ENCODE assay signal across 8 cellular contexts in genomic region chr19:35673121-35673804, GRCh38. TPM values are rescaled to one million over a fixed set of nuclear protein-coding genes. Genes with fewer than 3 reads are reported as not detected.
DNase-seq lines count a peak whose midpoint lies in the region; ATAC-seq and TF ChIP-seq lines count a peak whose summit lies in the region.

No MANE protein-coding gene starts in this region.

- H3K9ac ChIP-seq in NT2/D1 (ENCODE audit: insufficient read length, low read depth) = peak overlapping the region; percentile 70

- no peak for ATAC-seq in HG03342 (IDR thresholded peaks at IDR 0.05; ENCODE audit: unreplicated experiment)

- no peaks in the 10 kb centered on the region for H3K79me2 ChIP-seq in OCI-LY7 (ENCODE audit: insufficient read depth, low read depth, low read length)

- H3K27me3 ChIP-seq in NT2/D1 (ENCODE audit: insufficient read depth, insufficient read length) (no peaks in the 10 kb centered on the region), left ventricle myocardium inferior (ENCODE audit: low read depth) (peaks cover 66% of the 10 kb centered on the region)

- H3K9me3 ChIP-seq in NT2/D1 (ENCODE audit: insufficient read depth, low read length) = no peaks in the 10 kb centered on the region
- H3K9me3 ChIP-seq in left ventricle myocardium inferior (replicated peaks) = no peaks in the 10 kb centered on the region
- H3K9me3 ChIP-seq in OCI-LY7 (ENCODE audit: low read length) = no peaks in the 10 kb centered on the region

- no peak overlapping the region for H3K27ac ChIP-seq in left ventricle myocardium inferior (replicated peaks)
- no peak overlapping the region for H3K27ac ChIP-seq in OCI-LY7 (ENCODE audit: low read depth, low read length, poor library complexity, severe bottlenecking)

- DNase-seq in NT2/D1 (ENCODE audit: low read depth, low spot score) (no peak), left ventricle myocardium inferior (peak; percentile 33), pons (ENCODE audit: low spot score) (no peak), OCI-LY7 (ENCODE audit: low spot score) (no peak)
- peak; percentile 30 for DNase-seq in activated naive CD4-positive, alpha-beta T cell treated with anti-CD3 and anti-CD28 coated beads, Interleukin-2, amount 50 U/mL, for 16 hours
- peak; percentile 20 to 49 for DNase-seq in stimulated activated CD4-positive, alpha-beta T cell treated with anti-CD3 and anti-CD28 coated beads, Interleukin-12 subunit alpha, Interleukin-12 subunit beta, amount 100 ng/mL, for 24 hours (ENCODE audit: low read depth in 2 of 2)

- no peak for TF ChIP-seq CTCF in GM12875 (IDR thresholded peaks at IDR 0.05; ENCODE audit: borderline replicate concordance, insufficient read depth, low read depth, low read length)
- no peak for TF ChIP-seq CTCF in left ventricle myocardium inferior (IDR thresholded peaks at IDR 0.05; ENCODE audit: borderline replicate concordance)
- TF ChIP-seq CTCF in OCI-LY7 (conservative IDR thresholded peaks at IDR 0.05; ENCODE audit: low read length) = no peak

- H2AFZ ChIP-seq in OCI-LY7 (ENCODE audit: low read length) = no peak overlapping the region

- POLR2A ChIA-PET in OCI-LY7 (lab: Charles Lee) = no interaction called here

- CTCF ChIA-PET in OCI-LY7 (lab: Charles Lee; ENCODE audit: unreplicated experiment) = no interaction called here

- H3K4me1 ChIP-seq in NT2/D1 (ENCODE audit: insufficient read depth, insufficient read length) (no peaks in the 10 kb centered on the region), left ventricle myocardium inferior (peaks cover 6% of the 10 kb centered on the region), OCI-LY7 (ENCODE audit: insufficient read depth, low read length, poor library complexity, severe bottlenecking) (no peaks in the 10 kb centered on the region)

- no peaks in the 10 kb centered on the region for H4K20me1 ChIP-seq in OCI-LY7 (ENCODE audit: insufficient read depth, low read length)

- H3K4me2 ChIP-seq in OCI-LY7 (ENCODE audit: low read length) = no peak overlapping the region

- intact Hi-C loops in left ventricle myocardium inferior (cut with micrococcal nuclease) = no loop called here
- intact Hi-C loops in OCI-LY7 (cut with micrococcal nuclease; ENCODE audit: unreplicated experiment) = no loop called here

- H3K36me3 ChIP-seq in NT2/D1 (ENCODE audit: insufficient read depth, insufficient read length, low read length) = no peaks in the 10 kb centered on the region
- no peaks in the 10 kb centered on the region for H3K36me3 ChIP-seq in left ventricle myocardium inferior
- no peaks in the 10 kb centered on the region for H3K36me3 ChIP-seq in OCI-LY7 (ENCODE audit: insufficient read depth, low read length)

- BruUV-seq in OCI-LY7 (replicated peaks; lab: Mats Ljungman, UMichigan) = no TSS peak

- H3K4me3 ChIP-seq in GM12875 (ENCODE audit: low read depth, low read length) (peak overlapping the region; percentile 18), NT2/D1 (ENCODE audit: insufficient read length, low read depth) (peak overlapping the region; percentile 53), left ventricle myocardium inferior (peak overlapping the region; percentile 57), OCI-LY7 (ENCODE audit: low read depth, low read length, poor library complexity, severe bottlenecking) (no peak overlapping the region)

- H3K9me2 ChIP-seq in OCI-LY7 (ENCODE audit: insufficient read depth, low read length) = no peaks in the 10 kb centered on the region

RNA-seq across cellular contexts. Expression of gene UPK1A, which starts 6.9 kb away (rescaled TPM):
- not detected for total RNA-seq in left ventricle myocardium inferior
- total RNA-seq in OCI-LY7 (2014; rRNA removed; shearing (Covaris generic)) = not detected in 2 replicates
- total RNA-seq in OCI-LY7 (2022) = not detected in 2 replicates

RNA-seq across cellular contexts. Expression of gene COX6B1, which starts 25.1 kb away (rescaled TPM):
- 1,365 TPM for total RNA-seq in left ventricle myocardium inferior
- total RNA-seq in OCI-LY7 (2014; rRNA removed; shearing (Covaris generic)) = 404 and 536 TPM in 2 replicates
- 373 and 395 TPM in 2 replicates for total RNA-seq in OCI-LY7 (2022)

RNA-seq across cellular contexts. Expression of gene ZBTB32, which starts 31.1 kb away (rescaled TPM):
- total RNA-seq in left ventricle myocardium inferior (not detected), OCI-LY7 (2022) (not detected in 2 replicates)
- total RNA-seq in OCI-LY7 (2014; rRNA removed; shearing (Covaris generic)) = not detected in 2 replicates

RNA-seq across cellular contexts. Expression of gene ETV2, which starts 31.7 kb away (rescaled TPM):
- total RNA-seq in left ventricle myocardium inferior (0.33 TPM), OCI-LY7 (2022) (1.7 and 2.0 TPM in 2 replicates)
- 0.25 and 0.57 TPM in 2 replicates for total RNA-seq in OCI-LY7 (2014; rRNA removed; shearing (Covaris generic))

RNA-seq across cellular contexts. Expression of gene RBM42, which starts 44.4 kb away (rescaled TPM):
- total RNA-seq in left ventricle myocardium inferior (52.7 TPM), OCI-LY7 (2022) (105 and 115 TPM in 2 replicates)
- 62.0 and 73.6 TPM in 2 replicates for total RNA-seq in OCI-LY7 (2014; rRNA removed; shearing (Covaris generic))

Comparison
In these comparisons a context has a peak if more than half of its experiments do, and no peak if none do; other contexts are left out.
1. DNase-seq: peak in activated naive CD4-positive, alpha-beta T cell treated with anti-CD3 and anti-CD28 coated beads, Interleukin-2, amount 50 U/mL, for 16 hours (single experiment), left ventricle myocardium inferior (single experiment) and stimulated activated CD4-positive, alpha-beta T cell treated with anti-CD3 and anti-CD28 coated beads, Interleukin-12 subunit alpha, Interleukin-12 subunit beta, amount 100 ng/mL, for 24 hours (2 of 2); none in NT2/D1 (single experiment), pons (single experiment) and OCI-LY7 (single experiment).